In genomic region chr4:51906167-51906647, GRCh38 we compare ENCODE assay signal across 9 cellular contexts.
DNase-seq lines count a peak whose midpoint lies in the region; ATAC-seq, FAIRE-seq and TF ChIP-seq lines count a peak whose summit lies in the region.
"Had no signal": no experiment of that assay in that cellular context is flagged by ENCODE, and none has a peak within 500 bp of the region (broad histone marks: within the 10 kb centered on the region; RNA-seq: fewer than 3 reads in every experiment).

No MANE protein-coding gene starts in this region.

- H3K4me3 Mint-ChIP-seq in activated naive CD8-positive, alpha-beta T cell, result no peak overlapping the region
- H3K4me3 Mint-ChIP-seq in activated naive CD8-positive, alpha-beta T cell treated with anti-CD3 and anti-CD28 coated beads for 36 hours, result no peak overlapping the region
- H3K4me3 Mint-ChIP-seq in T-helper 2 cell treated with Interferon-gamma antibody and Interleukin-4, amounts not matched to agents 5 μg/mL and 100 μg/mL, for 36 hours, result no peak overlapping the region

- H3K4me3 ChIP-seq in small intestine (ENCODE audit: low read depth in 1 of 2, low read length in 2 of 2) (no peak overlapping the region), left ventricle myocardium inferior (no peak overlapping the region)

- no peaks in the 10 kb centered on the region for H3K4me1 Mint-ChIP-seq in activated naive CD8-positive, alpha-beta T cell (ENCODE audit: low read depth)
- peaks cover 7% of the 10 kb centered on the region for H3K4me1 Mint-ChIP-seq in activated naive CD8-positive, alpha-beta T cell treated with anti-CD3 and anti-CD28 coated beads for 36 hours
- H3K4me1 Mint-ChIP-seq in T-helper 2 cell treated with Interferon-gamma antibody and Interleukin-4, amounts not matched to agents 5 μg/mL and 100 μg/mL, for 36 hours (ENCODE audit: low read depth), result peaks cover 9% of the 10 kb centered on the region

- FAIRE-seq in small intestine (lab: Jason Lieb, UNC), result no peak

- peaks cover 8 to 18% of the 10 kb centered on the region in 2 donors for H3K4me1 ChIP-seq in small intestine (ENCODE audit: control insufficient read depth in 2 of 2, insufficient read depth in 1 of 2, low read depth in 1 of 2, low read length in 1 of 2)
- H3K4me1 ChIP-seq in left ventricle myocardium inferior, result peaks cover 11% of the 10 kb centered on the region

- H3K36me3 ChIP-seq in small intestine (ENCODE audit: control insufficient read depth in 2 of 2, insufficient read depth in 2 of 2, low read length in 2 of 2) (peaks cover 0 to 3% of the 10 kb centered on the region in 2 donors), left ventricle myocardium inferior (peaks cover 57% of the 10 kb centered on the region)

- H3K27me3 ChIP-seq in small intestine (ENCODE audit: control insufficient read depth in 2 of 2, insufficient read depth in 2 of 2, low read length in 2 of 2) (no peaks in the 10 kb centered on the region), left ventricle myocardium inferior (ENCODE audit: low read depth) (no peaks in the 10 kb centered on the region)

- peaks cover 26% of the 10 kb centered on the region for H3K36me3 Mint-ChIP-seq in activated naive CD8-positive, alpha-beta T cell
- peaks cover 32% of the 10 kb centered on the region for H3K36me3 Mint-ChIP-seq in activated naive CD8-positive, alpha-beta T cell treated with anti-CD3 and anti-CD28 coated beads for 36 hours
- H3K36me3 Mint-ChIP-seq in T-helper 2 cell treated with Interferon-gamma antibody and Interleukin-4, amounts not matched to agents 5 μg/mL and 100 μg/mL, for 36 hours (ENCODE audit: low read depth), result peaks cover 25% of the 10 kb centered on the region

- no peaks in the 10 kb centered on the region for H3K9me3 Mint-ChIP-seq in activated naive CD8-positive, alpha-beta T cell (ENCODE audit: low read depth)
- no peaks in the 10 kb centered on the region for H3K9me3 Mint-ChIP-seq in activated naive CD8-positive, alpha-beta T cell treated with anti-CD3 and anti-CD28 coated beads for 36 hours
- H3K9me3 Mint-ChIP-seq in T-helper 2 cell treated with Interferon-gamma antibody and Interleukin-4, amounts not matched to agents 5 μg/mL and 100 μg/mL, for 36 hours, result no peaks in the 10 kb centered on the region

- H3K27ac Mint-ChIP-seq in activated naive CD8-positive, alpha-beta T cell, result peak overlapping the region; percentile 36
- no peak overlapping the region for H3K27ac Mint-ChIP-seq in activated naive CD8-positive, alpha-beta T cell treated with anti-CD3 and anti-CD28 coated beads for 36 hours
- peak overlapping the region; percentile 13 for H3K27ac Mint-ChIP-seq in T-helper 2 cell treated with Interferon-gamma antibody and Interleukin-4, amounts not matched to agents 5 μg/mL and 100 μg/mL, for 36 hours

- H3K9me3 ChIP-seq in small intestine (ENCODE audit: control insufficient read depth, low read depth) (no peaks in the 10 kb centered on the region), left ventricle myocardium inferior (replicated peaks) (no peaks in the 10 kb centered on the region)

- intact Hi-C loops in left ventricle myocardium inferior (cut with micrococcal nuclease), result no loop called here

- no peak for DNase-seq in activated naive CD8-positive, alpha-beta T cell treated with anti-CD3 and anti-CD28 coated beads for 36 hours
- DNase-seq in T-helper 2 cell treated with Interferon-gamma antibody and Interleukin-4, amounts not matched to agents 5 μg/mL and 100 μg/mL, for 36 hours (ENCODE audit: low spot score), result no peak
- DNase-seq in small intestine, result peak; percentile 42
- DNase-seq in stimulated activated naive CD4-positive, alpha-beta T cell (lab: John Stamatoyannopoulos, UW), result no peak
- no peak for DNase-seq in left ventricle myocardium inferior
- DNase-seq in HK-2 (ENCODE audit: unreplicated experiment), result no peak

- 8 to 35% (median 26%) methylated on average over 5 of the region's 5 CpGs for WGBS in small intestine, 3 donors

- H3K27ac ChIP-seq in small intestine (ENCODE audit: low read depth in 1 of 2, low read length in 1 of 2), result peak overlapping the region in 1 of 2 donors; percentile 77
- H3K27ac ChIP-seq in left ventricle myocardium inferior (replicated peaks), result no peak overlapping the region
- H3K27ac ChIP-seq: C4-2B had no signal

- TF ChIP-seq CTCF in left ventricle myocardium inferior (IDR thresholded peaks at IDR 0.05; ENCODE audit: borderline replicate concordance), result no peak

- H3K27me3 Mint-ChIP-seq in activated naive CD8-positive, alpha-beta T cell, result no peaks in the 10 kb centered on the region
- H3K27me3 Mint-ChIP-seq in activated naive CD8-positive, alpha-beta T cell treated with anti-CD3 and anti-CD28 coated beads for 36 hours, result no peaks in the 10 kb centered on the region
- no peaks in the 10 kb centered on the region for H3K27me3 Mint-ChIP-seq in T-helper 2 cell treated with Interferon-gamma antibody and Interleukin-4, amounts not matched to agents 5 μg/mL and 100 μg/mL, for 36 hours (ENCODE audit: low read depth)

- ATAC-seq in HG03025 (IDR thresholded peaks at IDR 0.05; ENCODE audit: low FRiP score, unreplicated experiment), result peak; percentile 100
